16 cellular contexts compared by ENCODE assay signal in genomic region chr16:17238285-17239028, GRCh38.
A peak's percentile ranks its signal among the peaks of the same experiment; 100 is the strongest.
DNase-seq lines count a peak whose midpoint lies in the region; ATAC-seq and TF ChIP-seq lines count a peak whose summit lies in the region.
"Had no signal": no experiment of that assay in that cellular context is flagged by ENCODE, and none has a peak within 500 bp of the region (broad histone marks: within the 10 kb centered on the region; RNA-seq: fewer than 3 reads in every experiment).

No MANE protein-coding gene starts in this region.

- peaks cover 30% of the 10 kb centered on the region for H3K4me1 Mint-ChIP-seq in activated T-cell treated with anti-CD3 and anti-CD28 coated beads, Interleukin-2, amount 50 U/mL, for 24 hours (ENCODE audit: low read depth)
- H3K4me1 Mint-ChIP-seq in activated T-helper 17 cell treated with anti-CD3 and anti-CD28 coated beads, Interleukin-2, amount 50 U/mL, for 72 hours, result peaks cover 25% of the 10 kb centered on the region
- H3K4me1 Mint-ChIP-seq in endothelial cell (ENCODE audit: unreplicated experiment), result no peaks in the 10 kb centered on the region
- H3K4me1 Mint-ChIP-seq: mesothelial cell of epicardium had no signal

- peaks cover 4% of the 10 kb centered on the region for H3K36me3 Mint-ChIP-seq in activated T-cell treated with anti-CD3 and anti-CD28 coated beads, Interleukin-2, amount 50 U/mL, for 24 hours (ENCODE audit: low read depth)
- H3K36me3 Mint-ChIP-seq in activated T-helper 17 cell treated with anti-CD3 and anti-CD28 coated beads, Interleukin-2, amount 50 U/mL, for 72 hours (ENCODE audit: low read depth), result peaks cover 14% of the 10 kb centered on the region
- H3K36me3 Mint-ChIP-seq in endothelial cell (ENCODE audit: low read depth, unreplicated experiment), result no peaks in the 10 kb centered on the region
- H3K36me3 Mint-ChIP-seq: mesothelial cell of epicardium had no signal

- TF ChIP-seq CTCF in endothelial cell (IDR thresholded peaks at IDR 0.05; ENCODE audit: unreplicated experiment), result no peak

- peak overlapping the region; percentile 50 for H3K27ac Mint-ChIP-seq in activated T-cell treated with anti-CD3 and anti-CD28 coated beads, Interleukin-2, amount 50 U/mL, for 24 hours
- H3K27ac Mint-ChIP-seq in activated T-helper 17 cell treated with anti-CD3 and anti-CD28 coated beads, Interleukin-2, amount 50 U/mL, for 72 hours, result no peak overlapping the region
- H3K27ac Mint-ChIP-seq in endothelial cell (ENCODE audit: unreplicated experiment), result no peak overlapping the region
- H3K27ac Mint-ChIP-seq: mesothelial cell of epicardium had no signal

- no peak overlapping the region for H3K4me3 Mint-ChIP-seq in activated T-cell treated with anti-CD3 and anti-CD28 coated beads, Interleukin-2, amount 50 U/mL, for 24 hours
- H3K4me3 Mint-ChIP-seq in activated T-helper 17 cell treated with anti-CD3 and anti-CD28 coated beads, Interleukin-2, amount 50 U/mL, for 72 hours, result peak overlapping the region; percentile 4
- no peak overlapping the region for H3K4me3 Mint-ChIP-seq in endothelial cell (ENCODE audit: unreplicated experiment)
- H3K4me3 Mint-ChIP-seq: mesothelial cell of epicardium had no signal

- no peak for DNase-seq in activated T-cell treated with anti-CD3 and anti-CD28 coated beads, Interleukin-2, amount 50 U/mL, for 24 hours
- DNase-seq in activated T-cell treated with anti-CD3 and anti-CD28 coated beads for 4 hours, result no peak
- peak; percentile 4 for DNase-seq in LHCN-M2 (ENCODE audit: low read depth)
- peak; percentile 21 to 34 for DNase-seq in stimulated activated CD8-positive, alpha-beta memory T cell treated with anti-CD3 and anti-CD28 coated beads, Interleukin-7, amount 100 ng/mL, for 48 hours (ENCODE audit: extremely low read depth in 1 of 2, low read depth in 1 of 2)
- DNase-seq in endothelial cell (ENCODE audit: low spot score), result no peak
- DNase-seq: brain microvascular endothelial cell; DMS79 treated with DMSO at 0.1 percent for 48 hours; effector CD8-positive, alpha-beta T cell; NCI-H1436 treated with DMSO at 0.1 percent for 48 hours; SIG-M5; spleen had no signal

- H3K27me3 Mint-ChIP-seq in activated T-cell treated with anti-CD3 and anti-CD28 coated beads, Interleukin-2, amount 50 U/mL, for 24 hours, result no peaks in the 10 kb centered on the region
- H3K27me3 Mint-ChIP-seq in activated T-helper 17 cell treated with anti-CD3 and anti-CD28 coated beads, Interleukin-2, amount 50 U/mL, for 72 hours, result no peaks in the 10 kb centered on the region
- H3K27me3 Mint-ChIP-seq in endothelial cell (ENCODE audit: unreplicated experiment), result peaks cover 6% of the 10 kb centered on the region

- H3K9me3 Mint-ChIP-seq in activated T-cell treated with anti-CD3 and anti-CD28 coated beads, Interleukin-2, amount 50 U/mL, for 24 hours, result peaks cover 5% of the 10 kb centered on the region
- no peaks in the 10 kb centered on the region for H3K9me3 Mint-ChIP-seq in activated T-helper 17 cell treated with anti-CD3 and anti-CD28 coated beads, Interleukin-2, amount 50 U/mL, for 72 hours
- no peaks in the 10 kb centered on the region for H3K9me3 Mint-ChIP-seq in endothelial cell (ENCODE audit: unreplicated experiment)

- peak; percentile 86 for ATAC-seq in activated T-helper 17 cell treated with anti-CD3 and anti-CD28 coated beads, Interleukin-2, amount 50 U/mL, for 72 hours (replicated peaks)
- ATAC-seq in SK-N-SH treated with all-trans-retinoic acid at 6 μM for 48 hours (no peak), HG03159 (IDR thresholded peaks at IDR 0.05; ENCODE audit: unreplicated experiment) (no peak)
- ATAC-seq: gastroesophageal sphincter had no signal

TF ChIP-seq in SK-N-SH treated with all-trans-retinoic acid at 6 μM for 48 hours, 23 proteins besides CTCF, POLR2A, EP300 and RAD21:
- TF ChIP-seq PATZ1 (CRISPR knock-in tag; IDR thresholded peaks at IDR 0.05; ENCODE audit: borderline replicate concordance), result no peak
- no peak for TF ChIP-seq OSR1 (CRISPR knock-in tag; IDR thresholded peaks at IDR 0.05)
- no peak for TF ChIP-seq ZNF8 (CRISPR knock-in tag; IDR thresholded peaks at IDR 0.05)
- no peak for TF ChIP-seq ZC3H10 (CRISPR knock-in tag; IDR thresholded peaks at IDR 0.05)
- no peak for TF ChIP-seq CREB5 (CRISPR knock-in tag; IDR thresholded peaks at IDR 0.05; ENCODE audit: low read depth)
- no peak for TF ChIP-seq ZNF565 (CRISPR knock-in tag; conservative IDR thresholded peaks at IDR 0.05; ENCODE audit: low read depth)
- TF ChIP-seq ISL1 (CRISPR knock-in tag; IDR thresholded peaks at IDR 0.05), result no peak

Comparison
In these comparisons a context has a peak if more than half of its experiments do, and no peak if none do; other contexts are left out.
1. DNase-seq: peak in LHCN-M2 (single experiment) and stimulated activated CD8-positive, alpha-beta memory T cell treated with anti-CD3 and anti-CD28 coated beads, Interleukin-7, amount 100 ng/mL, for 48 hours (2 of 2); none in activated T-cell treated with anti-CD3 and anti-CD28 coated beads, Interleukin-2, amount 50 U/mL, for 24 hours (single experiment), activated T-cell treated with anti-CD3 and anti-CD28 coated beads for 4 hours (single experiment) and endothelial cell (single experiment).